1 cellular context compared by ENCODE assay signal in the genomic region with DNA sequence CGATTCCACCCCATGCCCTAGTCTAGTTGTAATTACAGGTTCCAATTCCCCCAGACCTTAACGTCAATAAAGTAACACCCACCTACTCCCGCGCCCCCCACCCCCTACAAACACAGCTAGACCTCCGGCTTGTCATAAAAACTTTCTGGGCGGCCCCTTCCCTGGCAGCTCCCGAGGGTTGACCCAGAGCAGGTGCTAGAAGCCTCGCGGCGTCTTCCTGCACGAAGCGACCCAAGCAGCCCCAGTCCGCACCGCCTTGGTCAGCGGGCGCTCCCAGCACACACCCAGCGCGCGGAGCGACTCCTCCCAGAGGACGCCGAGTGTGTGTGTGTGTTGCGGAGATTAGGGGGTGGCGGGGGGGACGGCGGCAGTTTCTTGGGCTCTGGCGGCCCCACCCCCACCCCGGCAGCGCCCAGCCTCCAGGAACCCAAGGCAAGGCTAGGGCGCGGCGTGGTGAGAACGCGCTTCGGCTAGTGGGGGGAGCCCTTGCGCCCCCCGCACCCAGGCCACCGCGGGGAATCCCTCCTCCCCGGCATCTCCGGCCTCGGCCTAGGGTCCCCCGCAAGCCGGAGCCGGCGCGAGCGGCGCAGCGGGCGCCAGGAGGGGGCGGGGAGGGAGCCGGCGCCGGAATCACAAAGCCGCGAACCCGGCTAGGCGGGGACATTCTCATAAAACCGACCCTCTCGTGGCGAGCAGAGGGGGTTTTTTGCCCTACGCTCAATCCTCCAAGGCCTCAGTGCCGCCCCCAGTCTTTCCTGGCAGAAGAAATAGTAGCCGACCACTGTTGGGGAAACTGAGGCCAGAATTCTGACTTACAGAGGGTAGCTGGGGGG.
A peak's percentile ranks its signal among the peaks of the same experiment; 100 is the strongest.
TF ChIP-seq lines count a peak whose summit lies in the region.

No MANE protein-coding gene starts in this region.

TF ChIP-seq in H1, 55 proteins besides CTCF, POLR2A, EP300 and RAD21 (continued from another document):
- TF ChIP-seq CREB1 (IDR thresholded peaks at IDR 0.05) (no peak), CBX8 (IDR thresholded peaks at IDR 0.05; ENCODE audit: borderline replicate concordance, low read depth, low read length) (no peak), FOSL1 (IDR thresholded peaks at IDR 0.05; ENCODE audit: insufficient read depth, low read depth, low read length) (no peak), TBP (IDR thresholded peaks at IDR 0.05; ENCODE audit: low read depth, low read length) (peak; percentile 28; the same call in 1 of the 2 replicates), KDM4A (IDR thresholded peaks at IDR 0.05; ENCODE audit: low read depth, low read length, severe bottlenecking) (no peak), NRF1 (IDR thresholded peaks at IDR 0.05; ENCODE audit: low read depth, low read length) (no peak), SRF (IDR thresholded peaks at IDR 0.05; ENCODE audit: low read depth, low read length) (no peak), RXRA (IDR thresholded peaks at IDR 0.05; ENCODE audit: insufficient read depth, low read depth, low read length) (no peak), JUN (IDR thresholded peaks at IDR 0.05; ENCODE audit: low read depth, low read length) (no peak), SP2 (IDR thresholded peaks at IDR 0.05; ENCODE audit: low read length) (no peak)
- TF ChIP-seq, protein P1, sequence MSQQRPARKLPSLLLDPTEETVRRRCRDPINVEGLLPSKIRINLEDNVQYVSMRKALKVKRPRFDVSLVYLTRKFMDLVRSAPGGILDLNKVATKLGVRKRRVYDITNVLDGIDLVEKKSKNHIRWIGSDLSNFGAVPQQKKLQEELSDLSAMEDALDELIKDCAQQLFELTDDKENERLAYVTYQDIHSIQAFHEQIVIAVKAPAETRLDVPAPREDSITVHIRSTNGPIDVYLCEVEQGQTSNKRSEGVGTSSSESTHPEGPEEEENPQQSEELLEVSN (IDR thresholded peaks at IDR 0.05): no peak
